ENCODE assay signal across 8 cellular contexts in genomic region chr11:727859-728748, GRCh38. TPM values are rescaled to one million over a fixed set of nuclear protein-coding genes. Genes with fewer than 3 reads are reported as not detected.
DNase-seq lines count a peak whose midpoint lies in the region; ATAC-seq and TF ChIP-seq lines count a peak whose summit lies in the region.

No MANE protein-coding gene starts in this region.

- H3K4me1 ChIP-seq in ACC112 (ENCODE audit: control insufficient read depth, insufficient read depth, low read length, unreplicated experiment) (peaks cover 28% of the 10 kb centered on the region), Loucy (ENCODE audit: insufficient read depth, low read length, poor library complexity, severe bottlenecking) (peaks cover 1% of the 10 kb centered on the region), body of pancreas (peaks cover 34% of the 10 kb centered on the region)

- TF ChIP-seq CTCF in Loucy (conservative IDR thresholded peaks at IDR 0.05; ENCODE audit: low read length) (peak; percentile 99), body of pancreas (IDR thresholded peaks at IDR 0.05) (peak; percentile 95 to 100 (median 99))

- peak overlapping the region; percentile 31 for H3K9ac ChIP-seq in Loucy (ENCODE audit: low read depth, low read length, poor library complexity, severe bottlenecking)

- H2AFZ ChIP-seq in ACC112 (ENCODE audit: low read length, unreplicated experiment) (no peak overlapping the region), Loucy (ENCODE audit: low read length) (no peak overlapping the region)

- no peaks in the 10 kb centered on the region for H3K27me3 ChIP-seq in ACC112 (ENCODE audit: insufficient read depth, low read length)
- no peaks in the 10 kb centered on the region for H3K27me3 ChIP-seq in Loucy (ENCODE audit: insufficient read depth, low read length, poor library complexity, severe bottlenecking)
- H3K27me3 ChIP-seq in body of pancreas: peaks cover 0 to 4% of the 10 kb centered on the region in 2 donors

- no peaks in the 10 kb centered on the region for H3K9me2 ChIP-seq in Loucy (replicated peaks; ENCODE audit: low read depth, low read length)

- peak; percentile 50 for ATAC-seq in GM18502 (IDR thresholded peaks at IDR 0.05; ENCODE audit: poor library complexity, unreplicated experiment)
- peak; percentile 83 for ATAC-seq in body of pancreas
- ATAC-seq in HG03139 (IDR thresholded peaks at IDR 0.05; ENCODE audit: unreplicated experiment): no peak

- H3K4me3 ChIP-seq in ACC112 (ENCODE audit: low read depth, low read length): no peak overlapping the region
- H3K4me3 ChIP-seq in Loucy (ENCODE audit: low read length, poor library complexity, severe bottlenecking): no peak overlapping the region
- H3K4me3 ChIP-seq in body of pancreas: no peak overlapping the region

- no peaks in the 10 kb centered on the region for H4K20me1 ChIP-seq in Loucy (ENCODE audit: insufficient read depth, low read length, poor library complexity, severe bottlenecking)

- no peak for TF ChIP-seq POLR2A in body of pancreas (IDR thresholded peaks at IDR 0.05)

- H3K36me3 ChIP-seq in ACC112 (ENCODE audit: insufficient read depth, low read length): no peaks in the 10 kb centered on the region
- no peaks in the 10 kb centered on the region for H3K36me3 ChIP-seq in Loucy (ENCODE audit: insufficient read depth, low read length)
- H3K36me3 ChIP-seq in body of pancreas (replicated peaks in 1 of 2; ENCODE audit: insufficient read depth in 1 of 2, low read depth in 2 of 2): no peaks in the 10 kb centered on the region

- intact Hi-C loops in body of pancreas (cut with DNase I): loop anchor here (10.0 kb wide), 1 partner anchor 173 kb away; no protein-coding TSS in a partner anchor

- H3F3A ChIP-seq in Loucy (ENCODE audit: low read depth): no peaks in the 10 kb centered on the region

- H3K79me2 ChIP-seq in ACC112 (ENCODE audit: control insufficient read depth, insufficient read depth, low read length, unreplicated experiment) (no peaks in the 10 kb centered on the region), Loucy (ENCODE audit: insufficient read depth, low read length) (no peaks in the 10 kb centered on the region)

- H3K9me3 ChIP-seq in Loucy (ENCODE audit: insufficient read depth, low read depth, low read length): no peaks in the 10 kb centered on the region
- H3K9me3 ChIP-seq in body of pancreas: no peaks in the 10 kb centered on the region

- no peak overlapping the region for H3K4me2 ChIP-seq in Loucy (ENCODE audit: low read depth, low read length, poor library complexity, severe bottlenecking)

- DNase-seq in UCSD-AML1 (lab: John Stamatoyannopoulos, UW; ENCODE audit: unreplicated experiment): peak; percentile 79
- peak; percentile 86 to 92 (median 90) for DNase-seq in body of pancreas
- DNase-seq in iPS-NIHi7 (ENCODE audit: extremely low spot score): peak; percentile 95
- peak; percentile 45 to 75 for DNase-seq in stimulated activated CD4-positive, alpha-beta T cell treated with anti-CD3 and anti-CD28 coated beads, Interleukin-12 subunit alpha, Interleukin-12 subunit beta, amount 100 ng/mL, for 24 hours (ENCODE audit: low read depth in 2 of 2)

- H3K27ac ChIP-seq in ACC112 (ENCODE audit: low read depth, low read length): peak overlapping the region; percentile 64
- peak overlapping the region in 3 of 4 donors; percentile 22 to 86 (median 74) for H3K27ac ChIP-seq in body of pancreas

- 20 to 22% methylated on average over 4 to 24 of the region's 31 CpGs for WGBS in body of pancreas, 2 donors

RNA-seq across cellular contexts. Expression of gene TALDO1, which starts 19.2 kb away (rescaled TPM):
- total RNA-seq in body of pancreas: 100 to 1,000 TPM in 1 of 2 donors, 10 to 100 TPM in 1; 78.9 to 119 TPM

RNA-seq across cellular contexts. Expression of gene EPS8L2, which starts 22.1 kb away (rescaled TPM):
- total RNA-seq in body of pancreas: 100 to 1,000 TPM; 126 to 153 TPM

RNA-seq across cellular contexts. Expression of gene TMEM80, which starts 32.5 kb away (rescaled TPM):
- 10 to 100 TPM; 21.8 to 36.3 TPM for total RNA-seq in body of pancreas

RNA-seq across cellular contexts. Expression of gene DEAF1, which starts 33.1 kb away (rescaled TPM):
- total RNA-seq in body of pancreas: 10 to 100 TPM; 15.8 to 28.0 TPM

RNA-seq across cellular contexts. Expression of gene GATD1, which starts 49.2 kb away (rescaled TPM):
- total RNA-seq in body of pancreas: 10 to 100 TPM; 14.0 to 28.7 TPM
